In the genomic region with DNA sequence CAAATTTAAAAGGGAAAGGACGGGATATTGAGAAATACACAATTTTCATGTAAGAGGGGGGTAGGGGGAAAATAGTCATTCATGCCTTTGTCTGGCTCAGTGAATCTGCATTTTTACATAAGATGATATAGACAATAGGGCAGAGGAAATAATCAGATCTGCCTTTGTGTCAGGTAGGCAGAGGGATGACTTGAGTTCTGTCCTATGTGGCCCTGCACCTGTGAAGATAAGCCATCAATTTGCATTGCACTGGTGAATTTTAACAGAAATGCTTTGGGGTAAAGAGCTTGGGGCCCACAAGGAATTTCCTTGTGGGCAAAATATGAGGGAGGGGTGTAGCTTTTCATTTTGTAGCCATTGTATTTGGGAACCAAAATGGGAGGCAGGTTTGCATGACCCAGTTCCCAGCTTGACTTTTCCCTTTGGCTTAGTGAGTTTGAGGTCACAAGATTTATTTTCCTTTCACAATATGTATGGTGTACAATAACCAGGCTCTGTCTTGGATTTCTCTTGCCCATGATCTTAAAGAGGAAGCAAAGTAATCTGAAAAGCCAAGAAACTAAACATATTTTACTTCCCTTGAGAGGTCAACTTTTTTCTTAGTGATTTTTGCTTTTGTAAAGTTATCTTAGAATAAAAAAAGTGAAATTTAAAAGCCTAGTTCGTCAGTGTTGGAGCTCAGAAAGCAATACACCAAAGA, we compare ENCODE assay signal across 16 cellular contexts.
"Had no signal": no experiment of that assay in that cellular context is flagged by ENCODE, and none has a peak within 500 bp of the region (broad histone marks: within the 10 kb centered on the region; RNA-seq: fewer than 3 reads in every experiment).

No MANE protein-coding gene starts in this region.

- H3K9me3 ChIP-seq: colonic mucosa, heart right ventricle, left ventricle myocardium inferior, ovary, sigmoid colon, thoracic aorta had no signal

- H3K27ac Mint-ChIP-seq: stimulated activated naive CD8-positive, alpha-beta T cell treated with anti-CD3 and anti-CD28 coated beads, Interleukin-15, Interleukin-2, amounts not matched to agents 100 ng/mL and 50 ng/mL, for 24 hours had no signal

- H3K27ac ChIP-seq: colonic mucosa, left ventricle myocardium inferior, ovary, sigmoid colon, thoracic aorta had no signal

- DNase-seq: activated CD4-positive, alpha-beta T cell treated with anti-CD3 and anti-CD28 coated beads for 4 hours; activated naive CD4-positive, alpha-beta T cell treated with anti-CD3 and anti-CD28 coated beads, Interleukin-2, amount 50 U/mL, for 16 hours; caudate nucleus; colonic mucosa; effector CD4-positive, alpha-beta T cell; foreskin melanocyte; heart right ventricle; islet precursor cell; left ventricle myocardium inferior; mesenchymal stem cell; ovary; sigmoid colon; stimulated activated CD4-positive, alpha-beta T cell treated with anti-CD3 and anti-CD28 coated beads, Interleukin-12 subunit alpha, Interleukin-12 subunit beta, amount 100 ng/mL, for 4 hours; T1000 had no signal

- H3K4me3 ChIP-seq: colonic mucosa, heart right ventricle, left ventricle myocardium inferior, ovary, sigmoid colon, thoracic aorta had no signal

- H3K27me3 ChIP-seq: colonic mucosa, ovary, sigmoid colon had no signal

- H3K27me3 Mint-ChIP-seq: stimulated activated naive CD8-positive, alpha-beta T cell treated with anti-CD3 and anti-CD28 coated beads, Interleukin-15, Interleukin-2, amounts not matched to agents 100 ng/mL and 50 ng/mL, for 24 hours had no signal

- ATAC-seq: heart right ventricle had no signal

- H3K4me3 Mint-ChIP-seq: stimulated activated naive CD8-positive, alpha-beta T cell treated with anti-CD3 and anti-CD28 coated beads, Interleukin-15, Interleukin-2, amounts not matched to agents 100 ng/mL and 50 ng/mL, for 24 hours had no signal

- H3K4me1 ChIP-seq: colonic mucosa, left ventricle myocardium inferior had no signal

- H3K36me3 ChIP-seq: colonic mucosa, heart right ventricle, left ventricle myocardium inferior, ovary, sigmoid colon, thoracic aorta had no signal
